ENCODE assay signal across 1 cellular context in genomic region chr9:712643-713042, GRCh38.
TF ChIP-seq lines count a peak whose summit lies in the region.

No MANE protein-coding gene starts in this region.

TF ChIP-seq in HepG2, 621 proteins besides CTCF, POLR2A, EP300 and RAD21 (continued from another document):
- TF ChIP-seq RFXAP (CRISPR knock-in tag; IDR thresholded peaks at IDR 0.05; ENCODE audit: borderline replicate concordance) (no peak), ZNF124 (CRISPR knock-in tag; IDR thresholded peaks at IDR 0.05) (no peak), ZMYM4 (CRISPR knock-in tag; IDR thresholded peaks at IDR 0.05) (no peak), ZNF720 (CRISPR knock-in tag; IDR thresholded peaks at IDR 0.05) (no peak), RBM39 (IDR thresholded peaks at IDR 0.05; ENCODE audit: low read depth, low read length, poor library complexity, severe bottlenecking) (no peak), ZNF614 (CRISPR knock-in tag; IDR thresholded peaks at IDR 0.05; ENCODE audit: borderline replicate concordance) (no peak), ZNF274 (CRISPR knock-in tag; IDR thresholded peaks at IDR 0.05) (no peak), ZSCAN20 (CRISPR knock-in tag; IDR thresholded peaks at IDR 0.05; ENCODE audit: borderline replicate concordance) (no peak), ZNF354B (CRISPR knock-in tag; IDR thresholded peaks at IDR 0.05) (no peak), KLF11 (CRISPR knock-in tag; IDR thresholded peaks at IDR 0.05) (no peak), ZFP91 (CRISPR knock-in tag; IDR thresholded peaks at IDR 0.05; ENCODE audit: borderline replicate concordance) (0 out of 2 replicates have a peak, but pooled peaks have one; percentile 30), NFE2 (CRISPR knock-in tag; IDR thresholded peaks at IDR 0.05) (no peak), ZNF501 (CRISPR knock-in tag; IDR thresholded peaks at IDR 0.05) (no peak), ZC3H13 (CRISPR knock-in tag; IDR thresholded peaks at IDR 0.05) (peak; percentile 89; the same call in 1 of the 2 replicates)
- TF ChIP-seq, protein P1, sequence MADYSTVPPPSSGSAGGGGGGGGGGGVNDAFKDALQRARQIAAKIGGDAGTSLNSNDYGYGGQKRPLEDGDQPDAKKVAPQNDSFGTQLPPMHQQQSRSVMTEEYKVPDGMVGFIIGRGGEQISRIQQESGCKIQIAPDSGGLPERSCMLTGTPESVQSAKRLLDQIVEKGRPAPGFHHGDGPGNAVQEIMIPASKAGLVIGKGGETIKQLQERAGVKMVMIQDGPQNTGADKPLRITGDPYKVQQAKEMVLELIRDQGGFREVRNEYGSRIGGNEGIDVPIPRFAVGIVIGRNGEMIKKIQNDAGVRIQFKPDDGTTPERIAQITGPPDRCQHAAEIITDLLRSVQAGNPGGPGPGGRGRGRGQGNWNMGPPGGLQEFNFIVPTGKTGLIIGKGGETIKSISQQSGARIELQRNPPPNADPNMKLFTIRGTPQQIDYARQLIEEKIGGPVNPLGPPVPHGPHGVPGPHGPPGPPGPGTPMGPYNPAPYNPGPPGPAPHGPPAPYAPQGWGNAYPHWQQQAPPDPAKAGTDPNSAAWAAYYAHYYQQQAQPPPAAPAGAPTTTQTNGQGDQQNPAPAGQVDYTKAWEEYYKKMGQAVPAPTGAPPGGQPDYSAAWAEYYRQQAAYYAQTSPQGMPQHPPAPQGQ (CRISPR knock-in tag; IDR thresholded peaks at IDR 0.05; ENCODE audit: borderline replicate concordance): no peak
- TF ChIP-seq, protein P2, sequence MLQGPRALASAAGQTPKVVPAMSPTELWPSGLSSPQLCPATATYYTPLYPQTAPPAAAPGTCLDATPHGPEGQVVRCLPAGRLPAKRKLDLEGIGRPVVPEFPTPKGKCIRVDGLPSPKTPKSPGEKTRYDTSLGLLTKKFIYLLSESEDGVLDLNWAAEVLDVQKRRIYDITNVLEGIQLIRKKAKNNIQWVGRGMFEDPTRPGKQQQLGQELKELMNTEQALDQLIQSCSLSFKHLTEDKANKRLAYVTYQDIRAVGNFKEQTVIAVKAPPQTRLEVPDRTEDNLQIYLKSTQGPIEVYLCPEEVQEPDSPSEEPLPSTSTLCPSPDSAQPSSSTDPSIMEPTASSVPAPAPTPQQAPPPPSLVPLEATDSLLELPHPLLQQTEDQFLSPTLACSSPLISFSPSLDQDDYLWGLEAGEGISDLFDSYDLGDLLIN (CRISPR knock-in tag; IDR thresholded peaks at IDR 0.05; ENCODE audit: borderline replicate concordance): no peak
